8 cellular contexts compared by ENCODE assay signal in genomic region chr7:5701085-5701914, GRCh38.
DNase-seq lines count a peak whose midpoint lies in the region; TF ChIP-seq lines count a peak whose summit lies in the region.

No MANE protein-coding gene starts in this region.

- DNase-seq in COLO668 (lab: John Stamatoyannopoulos, UW; ENCODE audit: unreplicated experiment) (peak; percentile 40), astrocyte of the hippocampus (ENCODE audit: low read depth, low spot score) (peak; percentile 42), pons (ENCODE audit: low spot score) (peak; percentile 69), NCI-H526 (lab: John Stamatoyannopoulos, UW) (no peak), hippocampal formation (lab: John Stamatoyannopoulos, UW) (no peak), NCI-H1436 (lab: John Stamatoyannopoulos, UW) (no peak), T1000 (lab: John Stamatoyannopoulos, UW) (no peak)

- no peaks in the 10 kb centered on the region for H3K9me2 ChIP-seq in OCI-LY1 (ENCODE audit: low read depth, low read length)

- H3F3A ChIP-seq in OCI-LY1 (ENCODE audit: insufficient read depth, low read length), result no peaks in the 10 kb centered on the region; the same call in 1 of the 2 replicates

- no peak overlapping the region for H2AFZ ChIP-seq in OCI-LY1 (ENCODE audit: low read length)

- H3K4me1 ChIP-seq in OCI-LY1 (ENCODE audit: insufficient read depth, low read length, severe bottlenecking), result peaks cover 77% of the 10 kb centered on the region

- no peaks in the 10 kb centered on the region for H3K9me3 ChIP-seq in OCI-LY1 (ENCODE audit: low read length)

- TF ChIP-seq CTCF in OCI-LY1 (IDR thresholded peaks at IDR 0.05; ENCODE audit: low read length), result no peak

- H4K20me1 ChIP-seq in OCI-LY1 (ENCODE audit: insufficient read depth, low read length), result no peaks in the 10 kb centered on the region

- H3K4me2 ChIP-seq in OCI-LY1 (ENCODE audit: low read length), result no peak overlapping the region; the same call in 1 of the 2 replicates

- no peaks in the 10 kb centered on the region for H3K27me3 ChIP-seq in OCI-LY1 (ENCODE audit: insufficient read depth, low read length)

- no peak overlapping the region for H3K4me3 ChIP-seq in OCI-LY1 (ENCODE audit: low read depth, low read length, poor library complexity, severe bottlenecking)

- peaks cover 36% of the 10 kb centered on the region for H3K36me3 ChIP-seq in OCI-LY1 (ENCODE audit: insufficient read depth, low read length)

- H3K27ac ChIP-seq in OCI-LY1 (ENCODE audit: low read depth, low read length, poor library complexity, severe bottlenecking), result peak overlapping the region; percentile 38

- H3K79me2 ChIP-seq in OCI-LY1 (ENCODE audit: insufficient read depth, low read length), result no peaks in the 10 kb centered on the region

- no peak overlapping the region; the same call in 1 of the 2 replicates for H3K9ac ChIP-seq in OCI-LY1 (ENCODE audit: low read length)

Comparison
In these comparisons a context has a peak if more than half of its experiments do, and no peak if none do; other contexts are left out.
1. DNase-seq: peak in COLO668 (single experiment), astrocyte of the hippocampus (single experiment) and pons (single experiment); none in NCI-H526 (0 of 2), hippocampal formation (0 of 2), NCI-H1436 (single experiment) and T1000 (single experiment).